In the genomic region with DNA sequence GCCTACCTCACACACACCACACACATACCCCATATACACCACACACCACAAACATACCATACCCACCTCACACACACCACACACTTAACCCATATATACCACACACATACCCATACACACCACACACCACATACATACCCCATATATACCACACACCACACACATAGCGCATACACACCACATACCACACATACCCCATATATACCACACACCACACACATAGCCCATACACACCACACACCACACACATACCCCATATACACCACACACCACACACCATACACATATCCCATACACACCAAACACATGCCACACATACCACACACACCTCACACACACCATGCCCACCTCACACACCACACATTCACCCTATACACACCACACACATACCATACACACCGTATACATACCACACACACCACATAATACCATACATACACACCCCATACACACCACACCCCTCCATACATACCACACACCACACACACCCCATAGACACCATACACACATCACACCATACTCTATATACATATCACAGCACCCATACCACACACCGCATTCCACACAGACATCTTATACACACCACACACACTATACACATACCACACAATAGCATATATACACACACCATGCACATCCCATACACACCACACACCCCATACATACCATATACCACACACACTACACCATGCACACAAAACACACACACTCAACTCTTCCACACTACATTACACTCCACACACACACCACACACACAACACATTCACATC, we compare ENCODE assay signal across 24 cellular contexts. TPM values are rescaled to one million over a fixed set of nuclear protein-coding genes. Genes with fewer than 3 reads are reported as not detected.
A peak's percentile ranks its signal among the peaks of the same experiment; 100 is the strongest.
DNase-seq lines count a peak whose midpoint lies in the region; ATAC-seq and TF ChIP-seq lines count a peak whose summit lies in the region.
"Had no signal": no experiment of that assay in that cellular context is flagged by ENCODE, and none has a peak within 500 bp of the region (broad histone marks: within the 10 kb centered on the region; RNA-seq: fewer than 3 reads in every experiment).

No MANE protein-coding gene starts in this region.

- no peak for ATAC-seq in activated naive CD8-positive, alpha-beta T cell treated with anti-CD3 and anti-CD28 coated beads, Interleukin-2, amount 10 ng/mL, durations not matched to agents 7 days and 5 days (ENCODE audit: low read depth)
- no peak for ATAC-seq in activated naive CD8-positive, alpha-beta T cell treated with anti-CD3 and anti-CD28 coated beads, Interleukin-2, amount 50 U/mL, for 24 hours
- peak in 3 of 4 donors; percentile 31 to 71 (median 31) for ATAC-seq in heart left ventricle
- peak; percentile 14 to 51 (median 20) for ATAC-seq in natural killer cell
- peak; percentile 68 for ATAC-seq in stimulated activated naive CD8-positive, alpha-beta T cell treated with anti-CD3 and anti-CD28 coated beads, Interleukin-15, amount 100 ng/mL, for 72 hours
- ATAC-seq in activated CD8-positive, alpha-beta memory T cell treated with anti-CD3 and anti-CD28 coated beads, Interleukin-2, amount 10 ng/mL, durations not matched to agents 7 days and 5 days: no peak
- ATAC-seq: activated CD8-positive, alpha-beta T cell treated with anti-CD3 and anti-CD28 coated beads, Interleukin-2, amount 10 ng/mL, durations not matched to agents 7 days and 5 days; T-cell had no signal

- H3K9me3 Mint-ChIP-seq in activated naive CD8-positive, alpha-beta T cell treated with anti-CD3 and anti-CD28 coated beads, Interleukin-2, amount 10 ng/mL, durations not matched to agents 7 days and 5 days: no peaks in the 10 kb centered on the region
- H3K9me3 Mint-ChIP-seq in activated naive CD8-positive, alpha-beta T cell treated with anti-CD3 and anti-CD28 coated beads, Interleukin-2, amount 50 U/mL, for 24 hours: no peaks in the 10 kb centered on the region
- H3K9me3 Mint-ChIP-seq in natural killer cell: no peaks in the 10 kb centered on the region
- no peaks in the 10 kb centered on the region for H3K9me3 Mint-ChIP-seq in stimulated activated naive CD8-positive, alpha-beta T cell treated with anti-CD3 and anti-CD28 coated beads, Interleukin-15, amount 100 ng/mL, for 72 hours
- no peaks in the 10 kb centered on the region for H3K9me3 Mint-ChIP-seq in activated CD8-positive, alpha-beta memory T cell treated with anti-CD3 and anti-CD28 coated beads, Interleukin-2, amount 10 ng/mL, durations not matched to agents 7 days and 5 days (ENCODE audit: low read depth)
- H3K9me3 Mint-ChIP-seq in CD14-positive monocyte: no peaks in the 10 kb centered on the region
- H3K9me3 Mint-ChIP-seq: activated naive CD4-positive, alpha-beta T cell treated with anti-CD3 and anti-CD28 coated beads, Interleukin-2, amount 50 U/mL, for 24 hours; CD4-positive, alpha-beta memory T cell; HFFc6; nephron; T-cell had no signal

- H3K27ac ChIP-seq in heart left ventricle: no peak overlapping the region
- H3K27ac ChIP-seq: GM23248, tibial nerve, WERI-Rb-1 had no signal

- peaks cover 0 to 19% (median 0%) of the 10 kb centered on the region in 9 donors for H3K27me3 ChIP-seq in heart left ventricle
- H3K27me3 ChIP-seq: tibial nerve had no signal

- no peak overlapping the region for H3K4me3 ChIP-seq in heart left ventricle
- H3K4me3 ChIP-seq: GM23248, tibial nerve had no signal

- H3K9me3 ChIP-seq in heart left ventricle: no peaks in the 10 kb centered on the region

- WGBS in heart left ventricle, 4 donors: 95 to 98% (median 96%) methylated on average over 3 of the region's 3 CpGs

- no peaks in the 10 kb centered on the region for H3K36me3 Mint-ChIP-seq in activated naive CD8-positive, alpha-beta T cell treated with anti-CD3 and anti-CD28 coated beads, Interleukin-2, amount 10 ng/mL, durations not matched to agents 7 days and 5 days
- no peaks in the 10 kb centered on the region for H3K36me3 Mint-ChIP-seq in activated naive CD8-positive, alpha-beta T cell treated with anti-CD3 and anti-CD28 coated beads, Interleukin-2, amount 50 U/mL, for 24 hours (ENCODE audit: low read depth)
- H3K36me3 Mint-ChIP-seq in natural killer cell: no peaks in the 10 kb centered on the region
- no peaks in the 10 kb centered on the region for H3K36me3 Mint-ChIP-seq in activated CD8-positive, alpha-beta memory T cell treated with anti-CD3 and anti-CD28 coated beads, Interleukin-2, amount 10 ng/mL, durations not matched to agents 7 days and 5 days
- H3K36me3 Mint-ChIP-seq in CD14-positive monocyte: no peaks in the 10 kb centered on the region
- H3K36me3 Mint-ChIP-seq: activated naive CD4-positive, alpha-beta T cell treated with anti-CD3 and anti-CD28 coated beads, Interleukin-2, amount 50 U/mL, for 24 hours; CD4-positive, alpha-beta memory T cell; T-cell had no signal

- CTCF ChIA-PET in activated CD8-positive, alpha-beta memory T cell treated with anti-CD3 and anti-CD28 coated beads, Interleukin-2, amount 10 ng/mL, durations not matched to agents 7 days and 5 days (lab: Charles Lee): no interaction called here

- intact Hi-C loops in heart left ventricle (cut with DNase I): no loop called here
- intact Hi-C loops in natural killer cell (cut with micrococcal nuclease): no loop called here
- intact Hi-C loops in CD14-positive monocyte (cut with micrococcal nuclease): no loop called here

- TF ChIP-seq CTCF in heart left ventricle (IDR thresholded peaks at IDR 0.05): no peak
- TF ChIP-seq CTCF in natural killer cell (IDR thresholded peaks at IDR 0.05): no peak
- TF ChIP-seq CTCF in CD14-positive monocyte (IDR thresholded peaks at IDR 0.05): no peak

- no peaks in the 10 kb centered on the region for H3K36me3 ChIP-seq in heart left ventricle
- H3K36me3 ChIP-seq: tibial nerve, WERI-Rb-1 had no signal

- no peak overlapping the region for H3K4me3 Mint-ChIP-seq in activated naive CD8-positive, alpha-beta T cell treated with anti-CD3 and anti-CD28 coated beads, Interleukin-2, amount 10 ng/mL, durations not matched to agents 7 days and 5 days
- no peak overlapping the region for H3K4me3 Mint-ChIP-seq in activated naive CD8-positive, alpha-beta T cell treated with anti-CD3 and anti-CD28 coated beads, Interleukin-2, amount 50 U/mL, for 24 hours
- no peak overlapping the region for H3K4me3 Mint-ChIP-seq in natural killer cell
- H3K4me3 Mint-ChIP-seq in stimulated activated naive CD8-positive, alpha-beta T cell treated with anti-CD3 and anti-CD28 coated beads, Interleukin-15, amount 100 ng/mL, for 72 hours: no peak overlapping the region
- no peak overlapping the region for H3K4me3 Mint-ChIP-seq in activated CD8-positive, alpha-beta memory T cell treated with anti-CD3 and anti-CD28 coated beads, Interleukin-2, amount 10 ng/mL, durations not matched to agents 7 days and 5 days
- H3K4me3 Mint-ChIP-seq in CD14-positive monocyte: no peak overlapping the region
- H3K4me3 Mint-ChIP-seq: activated CD8-positive, alpha-beta T cell treated with anti-CD3 and anti-CD28 coated beads, Interleukin-2, amount 10 ng/mL, durations not matched to agents 7 days and 5 days; activated naive CD4-positive, alpha-beta T cell treated with anti-CD3 and anti-CD28 coated beads, Interleukin-2, amount 50 U/mL, for 24 hours; CD4-positive, alpha-beta memory T cell; HFFc6; nephron; T-cell had no signal

- H3K4me1 Mint-ChIP-seq in activated naive CD8-positive, alpha-beta T cell treated with anti-CD3 and anti-CD28 coated beads, Interleukin-2, amount 10 ng/mL, durations not matched to agents 7 days and 5 days: peaks cover 34% of the 10 kb centered on the region
- H3K4me1 Mint-ChIP-seq in activated naive CD8-positive, alpha-beta T cell treated with anti-CD3 and anti-CD28 coated beads, Interleukin-2, amount 50 U/mL, for 24 hours: peaks cover 35% of the 10 kb centered on the region
- H3K4me1 Mint-ChIP-seq in natural killer cell: peaks cover 40 to 42% of the 10 kb centered on the region in 2 donors
- H3K4me1 Mint-ChIP-seq in stimulated activated naive CD8-positive, alpha-beta T cell treated with anti-CD3 and anti-CD28 coated beads, Interleukin-15, amount 100 ng/mL, for 72 hours: peaks cover 47% of the 10 kb centered on the region
- peaks cover 20% of the 10 kb centered on the region for H3K4me1 Mint-ChIP-seq in activated CD8-positive, alpha-beta memory T cell treated with anti-CD3 and anti-CD28 coated beads, Interleukin-2, amount 10 ng/mL, durations not matched to agents 7 days and 5 days
- H3K4me1 Mint-ChIP-seq in CD14-positive monocyte: no peaks in the 10 kb centered on the region

- no peak for TF ChIP-seq POLR2A in heart left ventricle (IDR thresholded peaks at IDR 0.05)

- POLR2A ChIA-PET in activated naive CD8-positive, alpha-beta T cell treated with anti-CD3 and anti-CD28 coated beads, Interleukin-2, amount 10 ng/mL, durations not matched to agents 7 days and 5 days (lab: Charles Lee): no interaction called here

- peak; percentile 15 for DNase-seq in activated naive CD8-positive, alpha-beta T cell treated with anti-CD3 and anti-CD28 coated beads, Interleukin-2, amount 10 ng/mL, durations not matched to agents 7 days and 5 days
- DNase-seq in activated naive CD8-positive, alpha-beta T cell treated with anti-CD3 and anti-CD28 coated beads, Interleukin-2, amount 50 U/mL, for 24 hours: no peak
- DNase-seq in heart left ventricle (no peak), natural killer cell (no peak), CD14-positive monocyte (ENCODE audit: low spot score) (no peak), NCI-H146 treated with DMSO at 0.1 percent for 48 hours (lab: John Stamatoyannopoulos, UW; ENCODE audit: unreplicated experiment) (no peak)
- no peak for DNase-seq in stimulated activated naive CD8-positive, alpha-beta T cell treated with anti-CD3 and anti-CD28 coated beads, Interleukin-15, amount 100 ng/mL, for 72 hours
- DNase-seq in activated CD8-positive, alpha-beta memory T cell treated with anti-CD3 and anti-CD28 coated beads, Interleukin-2, amount 10 ng/mL, durations not matched to agents 7 days and 5 days: no peak
- DNase-seq: activated CD4-positive, alpha-beta T cell treated with anti-CD3 and anti-CD28 coated beads for 4 hours; activated CD8-positive, alpha-beta T cell treated with anti-CD3 and anti-CD28 coated beads, Interleukin-2, amount 10 ng/mL, durations not matched to agents 7 days and 5 days; AML-193; anterior cingulate cortex; CD4-positive, alpha-beta memory T cell; GM23248; HFFc6; NCI-H1048; NCI-H187 treated with DMSO at 0.1 percent for 48 hours; NCI-H2171; stimulated activated CD4-positive, alpha-beta T cell treated with anti-CD3 and anti-CD28 coated beads, Interleukin-2, amount 100 ng/mL, for 24 hours; T-cell; WERI-Rb-1 had no signal

- no peak overlapping the region for H3K27ac Mint-ChIP-seq in activated naive CD8-positive, alpha-beta T cell treated with anti-CD3 and anti-CD28 coated beads, Interleukin-2, amount 10 ng/mL, durations not matched to agents 7 days and 5 days
- no peak overlapping the region for H3K27ac Mint-ChIP-seq in activated naive CD8-positive, alpha-beta T cell treated with anti-CD3 and anti-CD28 coated beads, Interleukin-2, amount 50 U/mL, for 24 hours
- no peak overlapping the region for H3K27ac Mint-ChIP-seq in natural killer cell
- H3K27ac Mint-ChIP-seq in stimulated activated naive CD8-positive, alpha-beta T cell treated with anti-CD3 and anti-CD28 coated beads, Interleukin-15, amount 100 ng/mL, for 72 hours: no peak overlapping the region
- no peak overlapping the region for H3K27ac Mint-ChIP-seq in activated CD8-positive, alpha-beta memory T cell treated with anti-CD3 and anti-CD28 coated beads, Interleukin-2, amount 10 ng/mL, durations not matched to agents 7 days and 5 days
- no peak overlapping the region for H3K27ac Mint-ChIP-seq in CD14-positive monocyte
- H3K27ac Mint-ChIP-seq: activated CD8-positive, alpha-beta T cell treated with anti-CD3 and anti-CD28 coated beads, Interleukin-2, amount 10 ng/mL, durations not matched to agents 7 days and 5 days; activated naive CD4-positive, alpha-beta T cell treated with anti-CD3 and anti-CD28 coated beads, Interleukin-2, amount 50 U/mL, for 24 hours; HFFc6; nephron; T-cell had no signal

- H3K27me3 Mint-ChIP-seq in activated naive CD8-positive, alpha-beta T cell treated with anti-CD3 and anti-CD28 coated beads, Interleukin-2, amount 10 ng/mL, durations not matched to agents 7 days and 5 days: no peaks in the 10 kb centered on the region
- no peaks in the 10 kb centered on the region for H3K27me3 Mint-ChIP-seq in activated naive CD8-positive, alpha-beta T cell treated with anti-CD3 and anti-CD28 coated beads, Interleukin-2, amount 50 U/mL, for 24 hours
- H3K27me3 Mint-ChIP-seq in natural killer cell (ENCODE audit: low read depth in 2 of 2) (no peaks in the 10 kb centered on the region), CD14-positive monocyte (ENCODE audit: low read depth in 3 of 3) (peaks cover 6 to 14% (median 10%) of the 10 kb centered on the region in 3 donors)
- H3K27me3 Mint-ChIP-seq in stimulated activated naive CD8-positive, alpha-beta T cell treated with anti-CD3 and anti-CD28 coated beads, Interleukin-15, amount 100 ng/mL, for 72 hours: no peaks in the 10 kb centered on the region
- H3K27me3 Mint-ChIP-seq in activated CD8-positive, alpha-beta memory T cell treated with anti-CD3 and anti-CD28 coated beads, Interleukin-2, amount 10 ng/mL, durations not matched to agents 7 days and 5 days: no peaks in the 10 kb centered on the region
- H3K27me3 Mint-ChIP-seq: activated naive CD4-positive, alpha-beta T cell treated with anti-CD3 and anti-CD28 coated beads, Interleukin-2, amount 50 U/mL, for 24 hours; T-cell had no signal

- no peaks in the 10 kb centered on the region for H3K4me1 ChIP-seq in heart left ventricle
- H3K4me1 ChIP-seq: tibial nerve had no signal

RNA-seq across cellular contexts. Expression of gene APBA2, which starts 29.5 kb away (rescaled TPM):
- 10 to 100 TPM; 65.1 to 66.0 TPM for total RNA-seq in activated naive CD8-positive, alpha-beta T cell treated with anti-CD3 and anti-CD28 coated beads, Interleukin-2, amount 10 ng/mL, durations not matched to agents 7 days and 5 days
- 1 to 10 TPM in 3 of 9 donors, under 1 TPM in 4, not detected in 2; 0.16 to 1.3 (median 0.85) TPM for total RNA-seq in heart left ventricle
- under 1 TPM; 0.21 to 0.30 TPM for polyA plus RNA-seq in heart left ventricle
- total RNA-seq in natural killer cell: 100 to 1,000 TPM in 1 of 3 donors, 10 to 100 TPM in 2; 96.4 to 119 (median 97.9) TPM
- 1 to 10 TPM; 2.6 to 7.9 TPM for total RNA-seq in activated CD8-positive, alpha-beta memory T cell treated with anti-CD3 and anti-CD28 coated beads, Interleukin-2, amount 10 ng/mL, durations not matched to agents 7 days and 5 days
- under 1 TPM in 1 of 2 donors, not detected in 1; 0.30 TPM for polyA plus RNA-seq in CD14-positive monocyte

Comparison
In these comparisons a context has a peak if more than half of its experiments do, and no peak if none do; other contexts are left out.
1. ATAC-seq: peak in heart left ventricle (3 of 4), natural killer cell (3 of 3) and stimulated activated naive CD8-positive, alpha-beta T cell treated with anti-CD3 and anti-CD28 coated beads, Interleukin-15, amount 100 ng/mL, for 72 hours (single experiment); none in activated naive CD8-positive, alpha-beta T cell treated with anti-CD3 and anti-CD28 coated beads, Interleukin-2, amount 10 ng/mL, durations not matched to agents 7 days and 5 days (single experiment), activated naive CD8-positive, alpha-beta T cell treated with anti-CD3 and anti-CD28 coated beads, Interleukin-2, amount 50 U/mL, for 24 hours (single experiment) and activated CD8-positive, alpha-beta memory T cell treated with anti-CD3 and anti-CD28 coated beads, Interleukin-2, amount 10 ng/mL, durations not matched to agents 7 days and 5 days (single experiment).
2. RNA of gene APBA2, which starts 29.5 kb away (total RNA-seq): 96.4 to 119 TPM in natural killer cell and 65.1 to 66.0 TPM in activated naive CD8-positive, alpha-beta T cell treated with anti-CD3 and anti-CD28 coated beads, Interleukin-2, amount 10 ng/mL, durations not matched to agents 7 days and 5 days; 2.6 to 7.9 TPM in activated CD8-positive, alpha-beta memory T cell treated with anti-CD3 and anti-CD28 coated beads, Interleukin-2, amount 10 ng/mL, durations not matched to agents 7 days and 5 days and 0.16 to 1.3 TPM in heart left ventricle; every median in the first group is over 4 times any median in the second.